Comparison of ENCODE assay signal across 8 cellular contexts in the genomic region with DNA sequence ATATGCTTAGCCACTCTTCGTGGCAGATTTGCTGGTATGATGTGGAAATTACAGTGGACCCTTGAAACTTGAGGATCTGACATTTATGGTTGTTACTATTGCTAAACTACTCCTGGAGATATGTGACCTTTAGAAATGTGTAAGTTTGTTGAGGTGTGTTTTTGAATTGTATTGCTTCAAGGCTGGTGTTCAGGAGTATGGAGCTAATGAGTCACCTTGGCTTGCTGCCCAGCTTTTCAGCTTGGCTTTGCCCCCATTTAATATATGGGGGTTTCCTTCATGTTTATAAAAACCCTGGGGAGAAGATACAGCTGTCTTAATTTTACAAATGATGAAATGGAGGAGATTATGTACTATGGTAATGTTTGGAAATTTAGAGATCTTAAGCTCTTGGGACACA. TPM values are rescaled to one million over a fixed set of nuclear protein-coding genes. Genes with fewer than 3 reads are reported as not detected.
A peak's percentile ranks its signal among the peaks of the same experiment; 100 is the strongest.
DNase-seq lines count a peak whose midpoint lies in the region; ATAC-seq, FAIRE-seq and TF ChIP-seq lines count a peak whose summit lies in the region.

No MANE protein-coding gene starts in this region.

- no peaks in the 10 kb centered on the region for H3K9me3 ChIP-seq in IMR-90 (ENCODE audit: control insufficient read depth, insufficient read depth, low read length)

- no peak overlapping the region for H2AK5ac ChIP-seq in IMR-90 (ENCODE audit: low read depth, low read length)

- H4K8ac ChIP-seq in IMR-90 (ENCODE audit: low read depth in 2 of 2, low read length in 2 of 2), result no peak overlapping the region

- no peak for TF ChIP-seq RAD21 in IMR-90 (IDR thresholded peaks at IDR 0.05; ENCODE audit: low read length)

- BruUV-seq in IMR-90 (replicated peaks; lab: Mats Ljungman, UMichigan), result no TSS peak

- H2BK20ac ChIP-seq in IMR-90 (ENCODE audit: low read depth, low read length), result no peak overlapping the region

- no peak overlapping the region for H2AK9ac ChIP-seq in IMR-90 (replicated peaks; ENCODE audit: low read depth, low read length, poor library complexity)

- in situ Hi-C loops in IMR-90 (cut with MboI; ENCODE audit: low sequenced_read_pairs), result no loop called here

- dilution Hi-C loops in IMR-90 (cut with HindIII; ENCODE audit: low sequenced_read_pairs, unreplicated experiment), result no loop called here

- intact Hi-C loops in IMR-90 (cut with micrococcal nuclease) (no loop called here), left ventricle myocardium superior (cut with micrococcal nuclease) (no loop called here)

- peak; percentile 60 for ATAC-seq in IMR-90 (ENCODE audit: low read depth)
- ATAC-seq in left ventricle myocardium superior, result peak; percentile 57
- no peak for ATAC-seq in HG03571 (IDR thresholded peaks at IDR 0.05; ENCODE audit: unreplicated experiment)
- no peak for ATAC-seq in HG02798 (IDR thresholded peaks at IDR 0.05; ENCODE audit: poor library complexity, unreplicated experiment)

- FAIRE-seq in GM12891 (lab: Jason Lieb, UNC), result no peak

- TF ChIP-seq CTCF in 22Rv1 (IDR thresholded peaks at IDR 0.05) (no peak), IMR-90 (conservative IDR thresholded peaks at IDR 0.05; ENCODE audit: low read depth, low read length) (no peak)

- peaks cover 11 to 42% of the 10 kb centered on the region in 2 experiments for H3K79me1 ChIP-seq in IMR-90 (ENCODE audit: low read depth in 1 of 2, low read length in 2 of 2)

- no peak overlapping the region for H3K4me2 ChIP-seq in IMR-90 (ENCODE audit: low read depth, low read length)

- peak; percentile 88 for DNase-seq in IMR-90
- peak; percentile 62 for DNase-seq in activated T-cell treated with anti-CD3 and anti-CD28 coated beads, Interleukin-2, amount 50 U/mL, for 1 hour
- no peak for DNase-seq in left ventricle myocardium superior
- DNase-seq in stimulated activated CD8-positive, alpha-beta memory T cell treated with anti-CD3 and anti-CD28 coated beads, Interleukin-15, amount 100 ng/mL, for 1 hour (ENCODE audit: low read depth), result peak; percentile 47
- DNase-seq in GM12891 (ENCODE audit: insufficient read length, low spot score), result no peak

- H2BK5ac ChIP-seq in IMR-90 (ENCODE audit: low read depth, low read length, poor library complexity, severe bottlenecking), result peak overlapping the region; percentile 30

- peaks cover 17% of the 10 kb centered on the region for H4K20me1 ChIP-seq in IMR-90 (ENCODE audit: insufficient read depth, low read length)

- H3K27me3 ChIP-seq in IMR-90 (ENCODE audit: control insufficient read depth, insufficient read depth, low read length), result no peaks in the 10 kb centered on the region

- peaks cover 3% of the 10 kb centered on the region for H3K36me3 ChIP-seq in IMR-90 (ENCODE audit: control insufficient read depth, insufficient read depth, low read length)

- H3K9me1 ChIP-seq in IMR-90 (ENCODE audit: insufficient read depth, low read length), result peaks cover 12% of the 10 kb centered on the region

- WGBS in IMR-90 (ENCODE audit: extremely low coverage in 2 of 2, insufficient read length in 1 of 2), 2 experiments, result no CpG with 5 or more reads among the region's 1 CpG

- no peak overlapping the region for H4K91ac ChIP-seq in IMR-90 (ENCODE audit: insufficient read depth, low read depth, low read length)

- no peak overlapping the region for H3K14ac ChIP-seq in IMR-90 (replicated peaks; ENCODE audit: low read depth, low read length)

- H3K4ac ChIP-seq in IMR-90 (ENCODE audit: low read depth, low read length), result no peak overlapping the region

- no peak overlapping the region for H3K56ac ChIP-seq in IMR-90 (ENCODE audit: extremely low read depth, insufficient read depth, low read length)

- no peak overlapping the region for H4K5ac ChIP-seq in IMR-90 (ENCODE audit: low read depth, low read length)

- CTCF ChIA-PET in IMR-90 (lab: Yijun Ruan, JAX), result interaction anchor here (0.7 kb wide), 1 partner anchor 412 kb away, joined by 3 read pairs; no protein-coding TSS in a partner anchor

- TF ChIP-seq POLR2A in IMR-90 (IDR thresholded peaks at IDR 0.05; ENCODE audit: low read depth, low read length) (no peak), GM12891 (IDR thresholded peaks at IDR 0.05; ENCODE audit: low read depth, low read length) (no peak)

- H3K23ac ChIP-seq in IMR-90 (ENCODE audit: low read depth, low read length), result no peak overlapping the region

- no peak overlapping the region for H2AFZ ChIP-seq in IMR-90 (replicated peaks; ENCODE audit: low read length, poor library complexity)

- H3K27ac ChIP-seq in 22Rv1 (peak overlapping the region; percentile 1; the same call in 1 of the 2 replicates), IMR-90 (ENCODE audit: insufficient read depth, low read length) (no peak overlapping the region)

- no peak overlapping the region for H3K18ac ChIP-seq in IMR-90 (ENCODE audit: low read depth, low read length)

- H2BK15ac ChIP-seq in IMR-90 (ENCODE audit: low read depth, low read length), result no peak overlapping the region

- H3K9ac ChIP-seq in IMR-90 (ENCODE audit: low read depth, low read length), result no peak overlapping the region

- no peak overlapping the region for H2BK120ac ChIP-seq in IMR-90 (ENCODE audit: low read depth, low read length)

- H3K4me1 ChIP-seq in IMR-90 (ENCODE audit: control insufficient read depth, insufficient read depth, low read length), result peaks cover 14% of the 10 kb centered on the region

- H3K4me3 ChIP-seq in IMR-90 (ENCODE audit: insufficient read depth, low read depth, low read length), result no peak overlapping the region

- POLR2A ChIA-PET in IMR-90 (lab: Charles Lee; ENCODE audit: unreplicated experiment), result interaction anchor here (1.0 kb wide), 1 partner anchor 11 kb away, joined by 8 read pairs; no protein-coding TSS in a partner anchor

TF ChIP-seq in IMR-90, 13 proteins besides CTCF, POLR2A, EP300 and RAD21:
- TF ChIP-seq CEBPB (IDR thresholded peaks at IDR 0.05; ENCODE audit: low read depth, low read length) (peak; percentile 49), MAZ (IDR thresholded peaks at IDR 0.05; ENCODE audit: borderline replicate concordance, low read depth, low read length) (no peak), RFX5 (IDR thresholded peaks at IDR 0.05; ENCODE audit: low read depth, low read length) (no peak), CHD1 (IDR thresholded peaks at IDR 0.05; ENCODE audit: low read depth, low read length) (no peak)
- TF ChIP-seq, protein P1, sequence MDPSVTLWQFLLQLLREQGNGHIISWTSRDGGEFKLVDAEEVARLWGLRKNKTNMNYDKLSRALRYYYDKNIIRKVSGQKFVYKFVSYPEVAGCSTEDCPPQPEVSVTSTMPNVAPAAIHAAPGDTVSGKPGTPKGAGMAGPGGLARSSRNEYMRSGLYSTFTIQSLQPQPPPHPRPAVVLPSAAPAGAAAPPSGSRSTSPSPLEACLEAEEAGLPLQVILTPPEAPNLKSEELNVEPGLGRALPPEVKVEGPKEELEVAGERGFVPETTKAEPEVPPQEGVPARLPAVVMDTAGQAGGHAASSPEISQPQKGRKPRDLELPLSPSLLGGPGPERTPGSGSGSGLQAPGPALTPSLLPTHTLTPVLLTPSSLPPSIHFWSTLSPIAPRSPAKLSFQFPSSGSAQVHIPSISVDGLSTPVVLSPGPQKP (IDR thresholded peaks at IDR 0.05; ENCODE audit: borderline replicate concordance, low read depth, low read length), result no peak
TF ChIP-seq in IMR-90: peak in this region for 1.

TF ChIP-seq in GM12891, 5 proteins besides CTCF, POLR2A, EP300 and RAD21:
- TF ChIP-seq TAF1 (IDR thresholded peaks at IDR 0.05; ENCODE audit: low read depth, low read length) (no peak), POLR2AphosphoS5 (IDR thresholded peaks at IDR 0.05; ENCODE audit: low read depth, low read length) (no peak), PAX5 (IDR thresholded peaks at IDR 0.05; ENCODE audit: insufficient read depth, low read length, severe bottlenecking) (no peak), SPI1 (IDR thresholded peaks at IDR 0.05; ENCODE audit: low read depth, low read length) (no peak), POU2F2 (IDR thresholded peaks at IDR 0.05; ENCODE audit: low read depth, low read length) (no peak)

RNA-seq across cellular contexts. Expression of gene HBP1, which starts 11.6 kb away (rescaled TPM):
- total RNA-seq in IMR-90 (2012; rRNA removed) (69.9 and 70.0 TPM in 2 replicates), left ventricle myocardium superior (81.4 TPM)
- 19.0 and 27.1 TPM in 2 replicates for polyA plus RNA-seq in IMR-90 (2012; rRNA removed)
- 7.8 and 10.8 TPM in 2 replicates for polyA plus RNA-seq in IMR-90 (2012; cell fraction: cytosol; rRNA removed)
- polyA plus RNA-seq in IMR-90 (2012; cell fraction: nucleus; rRNA removed; ENCODE audit: low replicate concordance), result 11.3 and 41.1 TPM in 2 replicates
- 9.1 TPM for polyA plus RNA-seq in GM12891 (2012; ENCODE audit: low read depth, missing spikeins)

Comparison
In these comparisons a context has a peak if more than half of its experiments do, and no peak if none do; other contexts are left out.
1. ATAC-seq: peak in IMR-90 (single experiment) and left ventricle myocardium superior (single experiment); none in HG03571 (single experiment) and HG02798 (single experiment).
2. DNase-seq: peak in IMR-90 (single experiment), activated T-cell treated with anti-CD3 and anti-CD28 coated beads, Interleukin-2, amount 50 U/mL, for 1 hour (single experiment) and stimulated activated CD8-positive, alpha-beta memory T cell treated with anti-CD3 and anti-CD28 coated beads, Interleukin-15, amount 100 ng/mL, for 1 hour (single experiment); none in left ventricle myocardium superior (single experiment) and GM12891 (single experiment).